9 cellular contexts compared by ENCODE assay signal in genomic region chr20:46894579-46894958, GRCh38. TPM values are rescaled to one million over a fixed set of nuclear protein-coding genes. Genes with fewer than 3 reads are reported as not detected.
DNase-seq lines count a peak whose midpoint lies in the region; ATAC-seq, FAIRE-seq and TF ChIP-seq lines count a peak whose summit lies in the region.
"Had no signal": no experiment of that assay in that cellular context is flagged by ENCODE, and none has a peak within 500 bp of the region (broad histone marks: within the 10 kb centered on the region; RNA-seq: fewer than 3 reads in every experiment).

EYA2 (plus strand) TSS chr20:46894843; CDS start chr20:46990011, 95,168 bp downstream.

- peaks cover 8% of the 10 kb centered on the region for H3K9me3 Mint-ChIP-seq in HFFc6

- H3K4me3 Mint-ChIP-seq in HFFc6 = peak within 1 kb of the TSS; percentile 70

- WGBS in adrenal gland, 4 donors = 0 to 2% (median 1%) methylated on average over 5 to 50 of the region's 52 CpGs; no CpG with 5 or more reads in 1 of the 4 donors

- intact Hi-C loops in ascending aorta (cut with DNase I) = loop anchor here (10.0 kb wide), 1 partner anchor 140 kb away; no protein-coding TSS in a partner anchor
- intact Hi-C loops in adrenal gland (cut with DNase I) = no loop called here

- H3K36me3 ChIP-seq in ascending aorta (no peaks in the 10 kb centered on the region), subcutaneous abdominal adipose tissue (ENCODE audit: control insufficient read depth in 5 of 5, insufficient read depth in 5 of 5, low read length in 5 of 5) (no peaks in the 10 kb centered on the region), adrenal gland (replicated peaks in 1 of 2) (no peaks in the 10 kb centered on the region)

- H3K27ac Mint-ChIP-seq in HFFc6 = no peak within 1 kb of the TSS

- H3K4me3 ChIP-seq in ascending aorta (peak within 1 kb of the TSS; percentile 42 to 61), subcutaneous abdominal adipose tissue (ENCODE audit: low read depth in 1 of 5, low read length in 5 of 5) (peak within 1 kb of the TSS; percentile 65 to 78 (median 70)), adrenal gland (peak within 1 kb of the TSS in 1 of 4 donors; percentile 57)

- H3K9me3 ChIP-seq in ascending aorta (peaks cover 0 to 10% of the 10 kb centered on the region in 2 donors), subcutaneous abdominal adipose tissue (ENCODE audit: control insufficient read depth in 5 of 5, low read length in 5 of 5) (peaks cover 0 to 13% (median 10%) of the 10 kb centered on the region in 5 donors), adrenal gland (replicated peaks in 1 of 3) (no peaks in the 10 kb centered on the region)

- TF ChIP-seq CTCF in HFFc6 (IDR thresholded peaks at IDR 0.05) (no peak), ascending aorta (IDR thresholded peaks at IDR 0.05) (no peak), adrenal gland (IDR thresholded peaks at IDR 0.05) (no peak)

- H3K4me1 ChIP-seq in ascending aorta = no peaks in the 10 kb centered on the region
- H3K4me1 ChIP-seq in subcutaneous abdominal adipose tissue (ENCODE audit: control insufficient read depth in 5 of 5, insufficient read depth in 5 of 5, low read length in 5 of 5) = peaks cover 0 to 16% (median 12%) of the 10 kb centered on the region in 5 donors
- H3K4me1 ChIP-seq in adrenal gland (replicated peaks in 1 of 2) = peaks cover 0 to 9% of the 10 kb centered on the region in 2 donors

- no peak for TF ChIP-seq POLR2A in adrenal gland (IDR thresholded peaks at IDR 0.05)

- no peak for ATAC-seq in HG03354 (IDR thresholded peaks at IDR 0.05; ENCODE audit: poor library complexity, severe bottlenecking, unreplicated experiment)

- no peak for FAIRE-seq in GM19239 (lab: Jason Lieb, UNC)
- FAIRE-seq: H54 had no signal

- H3K4me1 Mint-ChIP-seq in HFFc6 (ENCODE audit: low read depth) = no peaks in the 10 kb centered on the region

- H3K27me3 ChIP-seq in ascending aorta = no peaks in the 10 kb centered on the region
- peaks cover 0 to 13% (median 0%) of the 10 kb centered on the region in 5 donors for H3K27me3 ChIP-seq in subcutaneous abdominal adipose tissue (ENCODE audit: control insufficient read depth in 5 of 5, insufficient read depth in 4 of 5, low read length in 5 of 5)
- H3K27me3 ChIP-seq in adrenal gland = peaks cover 17% of the 10 kb centered on the region

- H3K27ac ChIP-seq in ascending aorta (peak within 1 kb of the TSS; percentile 19 to 34), subcutaneous abdominal adipose tissue (ENCODE audit: low read depth, low read length) (no peak within 1 kb of the TSS), adrenal gland (peak within 1 kb of the TSS in 1 of 5 donors; percentile 45)

- no peaks in the 10 kb centered on the region for H3K36me3 Mint-ChIP-seq in HFFc6 (ENCODE audit: low read depth)

- DNase-seq in HFFc6 (no peak), ascending aorta (ENCODE audit: low spot score in 2 of 2) (no peak), iPS-NIHi11 (ENCODE audit: low spot score) (peak; percentile 56), adrenal gland (no peak), GM19239 (ENCODE audit: insufficient read length, low spot score) (no peak)
- no peak for DNase-seq in activated CD8-positive, alpha-beta memory T cell treated with anti-CD3 and anti-CD28 coated beads for 24 hours

- H3K9ac ChIP-seq in subcutaneous abdominal adipose tissue (ENCODE audit: low read length in 5 of 5) = peak within 1 kb of the TSS in 4 of 5 donors; percentile 27 to 70 (median 48)

- peaks cover 55% of the 10 kb centered on the region for H3K27me3 Mint-ChIP-seq in HFFc6 (ENCODE audit: insufficient read depth)

RNA-seq across cellular contexts. Expression of gene EYA2, which starts in this region (rescaled TPM):
- under 1 TPM in 5 of 6 experiments, not detected in 1; 0.14 to 0.51 (median 0.28) TPM for total RNA-seq in HFFc6 (2021; fragmentation: NEBNext Ultra II Directional; extraction: Animal tissue kit (Norgen Biotek cat#: 25700))
- 15.4 TPM for total RNA-seq in ascending aorta
- total RNA-seq in adrenal gland = 1 to 10 TPM in 5 of 8 donors, under 1 TPM in 3; 0.54 to 2.1 (median 1.4) TPM
- 1 to 10 TPM; 1.0 to 2.2 (median 2.0) TPM for polyA plus RNA-seq in adrenal gland
